Comparison of ENCODE assay signal across 26 cellular contexts in the genomic region with DNA sequence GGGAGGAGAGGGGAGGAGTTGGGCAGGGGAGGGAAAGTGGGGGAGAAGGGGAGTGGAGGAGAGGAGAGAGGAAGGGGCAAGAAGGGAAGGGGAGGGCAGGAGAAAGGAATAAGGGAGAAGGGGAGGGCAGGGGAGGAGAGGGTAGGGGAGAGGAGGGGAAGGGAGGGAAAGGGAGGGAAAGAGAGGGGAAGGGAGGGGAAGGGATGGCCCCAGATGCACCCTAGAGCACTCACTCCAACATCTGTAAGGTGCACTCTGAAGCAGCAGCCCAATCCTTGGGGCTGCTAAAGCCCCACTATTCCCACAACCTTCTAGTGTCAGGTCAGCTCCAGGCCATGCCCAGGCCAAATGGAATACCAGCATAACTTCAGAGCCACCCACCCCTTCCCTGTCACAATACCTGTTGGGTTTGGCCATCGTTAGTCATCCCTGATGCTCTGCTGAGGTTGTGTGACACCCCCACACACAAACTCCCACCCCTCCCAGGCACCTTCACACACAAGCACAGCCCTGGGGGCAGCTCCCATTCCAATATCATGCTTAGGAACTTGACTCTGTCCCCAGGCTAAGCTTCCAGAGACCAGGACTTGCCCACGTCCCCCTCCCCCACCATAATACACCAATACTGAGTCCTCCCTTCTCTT. TPM values are rescaled to one million over a fixed set of nuclear protein-coding genes. Genes with fewer than 3 reads are reported as not detected.
"Had no signal": no experiment of that assay in that cellular context is flagged by ENCODE, and none has a peak within 500 bp of the region (broad histone marks: within the 10 kb centered on the region; RNA-seq: fewer than 3 reads in every experiment).

No MANE protein-coding gene starts in this region.

- H3K27ac ChIP-seq: esophagus squamous epithelium, gastroesophageal sphincter, left ventricle myocardium inferior, lower lobe of right lung, neutrophil, psoas muscle, stomach, thoracic aorta, transverse colon had no signal

- H3K36me3 ChIP-seq: esophagus squamous epithelium, gastroesophageal sphincter, left ventricle myocardium inferior, lower lobe of right lung, neutrophil, spleen, stomach, thoracic aorta, transverse colon had no signal

- H3K27me3 ChIP-seq: gastroesophageal sphincter, transverse colon had no signal

- H3K4me3 ChIP-seq: esophagus squamous epithelium, gastroesophageal sphincter, left ventricle myocardium inferior, lower lobe of right lung, mucosa of descending colon, psoas muscle, spleen, stomach, thoracic aorta, transverse colon had no signal

- DNase-seq: effector memory CD8-positive, alpha-beta T cell; esophagus squamous epithelium; foreskin fibroblast; kidney; left cardiac atrium; left ventricle myocardium inferior; lower lobe of right lung; mesenchymal stem cell; mucosa of descending colon; naive thymus-derived CD8-positive, alpha-beta T cell; psoas muscle; retina; spleen; stimulated activated CD4-positive, alpha-beta T cell treated with anti-CD3 and anti-CD28 coated beads, Interleukin-15, amount 100 ng/mL, for 24 hours; stimulated activated CD4-positive, alpha-beta T cell treated with anti-CD3 and anti-CD28 coated beads, Interleukin-1b, Interleukin-23, amount 100 ng/mL, for 48 hours; stimulated activated CD4-positive, alpha-beta T cell treated with anti-CD3 and anti-CD28 coated beads, Interleukin-4, amount 100 ng/mL, for 24 hours; stimulated activated naive CD4-positive, alpha-beta T cell; stomach; substantia nigra; transverse colon had no signal

- H3K4me1 ChIP-seq: esophagus squamous epithelium, gastroesophageal sphincter, lower lobe of right lung, stomach, transverse colon had no signal

- ATAC-seq: effector memory CD8-positive, alpha-beta T cell; gastroesophageal sphincter; left cardiac atrium; lower lobe of right lung; mucosa of descending colon; naive thymus-derived CD8-positive, alpha-beta T cell; psoas muscle; sciatic nerve had no signal

- H3K36me3 Mint-ChIP-seq: naive thymus-derived CD8-positive, alpha-beta T cell had no signal

- H3K4me3 Mint-ChIP-seq: dendritic cell treated with granulocyte-macrophage colony-stimulating factor and Interleukin-4, amounts not matched to agents 40 ng/mL and 50 ng/mL, for 4 days; effector memory CD8-positive, alpha-beta T cell; naive thymus-derived CD8-positive, alpha-beta T cell had no signal

- H3K9me3 Mint-ChIP-seq: dendritic cell treated with granulocyte-macrophage colony-stimulating factor and Interleukin-4, amounts not matched to agents 40 ng/mL and 50 ng/mL, for 4 days; effector memory CD8-positive, alpha-beta T cell had no signal

- FAIRE-seq: colon, kidney had no signal

- H3K27ac Mint-ChIP-seq: dendritic cell treated with granulocyte-macrophage colony-stimulating factor and Interleukin-4, amounts not matched to agents 40 ng/mL and 50 ng/mL, for 4 days had no signal

- H3K4me1 Mint-ChIP-seq: naive thymus-derived CD8-positive, alpha-beta T cell had no signal

- H3K9me3 ChIP-seq: esophagus squamous epithelium, gastroesophageal sphincter, left ventricle myocardium inferior, lower lobe of right lung, mucosa of descending colon, neutrophil, psoas muscle, spleen, stomach, thoracic aorta, transverse colon had no signal

RNA-seq across cellular contexts. Expression of a gene that starts 55.6 kb away (rescaled TPM):
- total RNA-seq: naive thymus-derived CD8-positive, alpha-beta T cell had no signal
- polyA plus RNA-seq: naive thymus-derived CD8-positive, alpha-beta T cell had no signal
